26 cellular contexts compared by ENCODE assay signal in the genomic region with DNA sequence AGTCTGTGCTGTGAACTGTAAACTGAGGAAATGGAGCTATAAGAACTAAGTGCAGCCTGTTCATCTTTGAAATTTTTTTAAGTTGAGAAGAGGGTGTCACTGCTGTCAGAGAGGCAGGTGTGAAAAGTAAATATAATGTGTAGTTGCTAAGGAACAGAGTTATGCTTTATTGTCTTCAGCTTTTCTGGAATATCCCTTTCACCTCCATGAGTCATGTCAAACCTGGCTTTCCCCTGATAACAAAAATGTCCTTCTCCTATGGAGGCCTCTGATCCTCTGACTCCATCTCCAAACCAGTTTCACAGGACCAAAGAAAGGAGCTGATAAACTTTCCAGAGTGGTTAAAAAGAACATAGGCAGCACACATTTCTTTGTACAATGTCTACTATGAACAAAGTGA. TPM values are rescaled to one million over a fixed set of nuclear protein-coding genes. Genes with fewer than 3 reads are reported as not detected.
DNase-seq lines count a peak whose midpoint lies in the region; ATAC-seq, FAIRE-seq and TF ChIP-seq lines count a peak whose summit lies in the region.
"Had no signal": no experiment of that assay in that cellular context is flagged by ENCODE, and none has a peak within 500 bp of the region (broad histone marks: within the 10 kb centered on the region; RNA-seq: fewer than 3 reads in every experiment).

No MANE protein-coding gene starts in this region.

- no peak overlapping the region for H2AFZ ChIP-seq in smooth muscle cell (ENCODE audit: low read depth)

- H3K9ac ChIP-seq in smooth muscle cell (ENCODE audit: low read depth) = no peak overlapping the region

- no peaks in the 10 kb centered on the region for H3K9me3 ChIP-seq in smooth muscle cell (replicated peaks; ENCODE audit: low read depth)
- H3K9me3 ChIP-seq: BE2C had no signal

- peak; percentile 56 for ATAC-seq in HG02610 (IDR thresholded peaks at IDR 0.05; ENCODE audit: unreplicated experiment)
- ATAC-seq: PC-3 had no signal

- H3K27me3 ChIP-seq in bronchial epithelial cell (ENCODE audit: control insufficient read depth, insufficient read depth, low read length) (no peaks in the 10 kb centered on the region), smooth muscle cell (ENCODE audit: low read depth) (no peaks in the 10 kb centered on the region)
- H3K27me3 ChIP-seq: BE2C had no signal

- no peaks in the 10 kb centered on the region for H4K20me1 ChIP-seq in smooth muscle cell (ENCODE audit: low read depth)

- no peaks in the 10 kb centered on the region for H3K36me3 ChIP-seq in bronchial epithelial cell (ENCODE audit: control insufficient read depth, insufficient read depth, low read length)
- H3K36me3 ChIP-seq in smooth muscle cell (ENCODE audit: low read depth) = no peaks in the 10 kb centered on the region
- H3K36me3 ChIP-seq: BE2C had no signal

- FAIRE-seq in bronchial epithelial cell (lab: Jason Lieb, UNC) = no peak
- FAIRE-seq: D721Med, GM12892, H54 had no signal

- no peak overlapping the region for H3K4me3 ChIP-seq in bronchial epithelial cell (ENCODE audit: low read depth, low read length)
- H3K4me3 ChIP-seq in smooth muscle cell = no peak overlapping the region

- no peak overlapping the region for H3K4me2 ChIP-seq in smooth muscle cell

- no peaks in the 10 kb centered on the region for H3K79me2 ChIP-seq in smooth muscle cell (ENCODE audit: low read depth)

- peak overlapping the region; percentile 39 for H3K27ac ChIP-seq in smooth muscle cell (ENCODE audit: low read depth)

- H3F3A ChIP-seq in smooth muscle cell (ENCODE audit: low read depth) = no peaks in the 10 kb centered on the region

- H3K4me1 ChIP-seq in smooth muscle cell (ENCODE audit: low read depth) = no peaks in the 10 kb centered on the region
- H3K4me1 ChIP-seq: BE2C had no signal

- no peak for TF ChIP-seq CTCF in bronchial epithelial cell (IDR thresholded peaks at IDR 0.05; ENCODE audit: insufficient read depth, low read length, severe bottlenecking)
- no peak for TF ChIP-seq CTCF in smooth muscle cell (IDR thresholded peaks at IDR 0.05; ENCODE audit: borderline replicate concordance, insufficient read depth, poor library complexity, severe bottlenecking)

- peak; percentile 28 for DNase-seq in NCI-H146 treated with DMSO at 0.1 percent for 48 hours (lab: John Stamatoyannopoulos, UW; ENCODE audit: unreplicated experiment)
- DNase-seq in NCI-H146 (lab: John Stamatoyannopoulos, UW) = no peak
- peak; percentile 80 for DNase-seq in bronchial epithelial cell (ENCODE audit: low read depth)
- no peak for DNase-seq in smooth muscle cell (lab: John Stamatoyannopoulos, UW; ENCODE audit: unreplicated experiment)
- no peak for DNase-seq in activated CD4-positive, CD25-positive, alpha-beta regulatory T cell treated with anti-CD3 and anti-CD28 coated beads, Interleukin-2, amount 50 U/mL, for 72 hours
- DNase-seq in activated T-cell treated with anti-CD3 and anti-CD28 coated beads for 4 hours = no peak
- no peak for DNase-seq in NCI-H526 (lab: John Stamatoyannopoulos, UW)
- DNase-seq: 8988T; BE2C; CD4-positive, alpha-beta T cell; DND-41; GDM1; IMR-90; Karpas-422; MM.1S; NCI-H1105; NCI-H1930; NCI-H2171 treated with DMSO at 0.1 percent for 48 hours; PC-3; SW 1271 had no signal

RNA-seq across cellular contexts. Expression of a gene that starts 12.8 kb away (rescaled TPM):
- total RNA-seq in bronchial epithelial cell = 0.53 and 7.3 TPM in 2 replicates
- total RNA-seq in smooth muscle cell = 3.2 and 3.5 TPM in 2 replicates
- 0.26 TPM in 1 of 2 replicates, not detected in the other for polyA plus RNA-seq in smooth muscle cell
- total RNA-seq: CD4-positive, alpha-beta T cell; HT1080; IMR-90; NCI-H460; PC-3 had no signal
- polyA plus RNA-seq: IMR-90 had no signal

Comparison
In these comparisons a context has a peak if more than half of its experiments do, and no peak if none do; other contexts are left out.
1. DNase-seq: peak in NCI-H146 treated with DMSO at 0.1 percent for 48 hours (single experiment) and bronchial epithelial cell (single experiment); none in NCI-H146 (single experiment), smooth muscle cell (single experiment), activated CD4-positive, CD25-positive, alpha-beta regulatory T cell treated with anti-CD3 and anti-CD28 coated beads, Interleukin-2, amount 50 U/mL, for 72 hours (single experiment), activated T-cell treated with anti-CD3 and anti-CD28 coated beads for 4 hours (single experiment) and NCI-H526 (0 of 2).